8 cellular contexts compared by ENCODE assay signal in the genomic region with DNA sequence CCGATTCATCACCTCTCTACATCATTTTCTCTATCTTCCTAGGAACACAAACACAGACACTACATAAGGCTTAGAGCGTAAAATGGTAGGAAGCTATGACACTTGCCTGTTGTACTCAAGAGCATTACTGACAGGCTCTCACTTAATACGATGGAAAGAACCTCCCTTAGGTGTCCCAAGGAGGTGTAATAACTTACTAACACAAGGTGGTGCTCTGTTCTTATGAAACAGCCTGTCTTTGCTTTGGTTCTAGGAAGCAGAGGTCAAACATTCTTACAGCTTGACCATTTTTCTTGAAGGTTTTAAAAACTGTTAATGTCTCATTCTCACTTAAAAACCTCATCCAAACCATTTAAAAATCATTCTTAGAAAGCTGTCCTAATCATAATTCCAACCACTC.
DNase-seq lines count a peak whose midpoint lies in the region; ATAC-seq and TF ChIP-seq lines count a peak whose summit lies in the region.

No MANE protein-coding gene starts in this region.

- peaks cover 4% of the 10 kb centered on the region for H3K9me3 ChIP-seq in left ventricle myocardium inferior (replicated peaks)

- H3K27ac Mint-ChIP-seq in activated CD4-positive, alpha-beta T cell treated with anti-CD3 and anti-CD28 coated beads, Interleukin-2, amount 10 ng/mL, durations not matched to agents 7 days and 5 days = no peak overlapping the region

- peak; percentile 75 for TF ChIP-seq RAD21 in Ishikawa (IDR thresholded peaks at IDR 0.05; ENCODE audit: low read depth)

- peak; percentile 81 for ATAC-seq in GM21737 (IDR thresholded peaks at IDR 0.05; ENCODE audit: unreplicated experiment)

- CTCF ChIA-PET in activated CD4-positive, alpha-beta T cell treated with anti-CD3 and anti-CD28 coated beads, Interleukin-2, amount 10 ng/mL, durations not matched to agents 7 days and 5 days (lab: Charles Lee) = interaction anchor here (0.7 kb wide), 1 partner anchor 1685 kb away, joined by 4 read pairs; no protein-coding TSS in a partner anchor

- H3K27me3 Mint-ChIP-seq in activated CD4-positive, alpha-beta T cell treated with anti-CD3 and anti-CD28 coated beads, Interleukin-2, amount 10 ng/mL, durations not matched to agents 7 days and 5 days = no peaks in the 10 kb centered on the region

- H3K4me3 Mint-ChIP-seq in activated CD4-positive, alpha-beta T cell treated with anti-CD3 and anti-CD28 coated beads, Interleukin-2, amount 10 ng/mL, durations not matched to agents 7 days and 5 days = no peak overlapping the region

- no peaks in the 10 kb centered on the region for H3K27me3 ChIP-seq in left ventricle myocardium inferior (ENCODE audit: low read depth)

- no peaks in the 10 kb centered on the region for H3K4me1 Mint-ChIP-seq in activated CD4-positive, alpha-beta T cell treated with anti-CD3 and anti-CD28 coated beads, Interleukin-2, amount 10 ng/mL, durations not matched to agents 7 days and 5 days

- H3K36me3 ChIP-seq in left ventricle myocardium inferior = no peaks in the 10 kb centered on the region

- DNase-seq in GM12864 (ENCODE audit: low read depth) (peak; percentile 10), SKM-1 treated with dmso at 0.1 percent for 144 hours (lab: John Stamatoyannopoulos, UW; ENCODE audit: unreplicated experiment) (peak; percentile 62), left ventricle myocardium inferior (no peak), stromal cell of bone marrow (ENCODE audit: low read depth) (peak; percentile 54), NCI-H1694 (lab: John Stamatoyannopoulos, UW) (no peak)
- no peak for DNase-seq in activated CD4-positive, alpha-beta T cell treated with anti-CD3 and anti-CD28 coated beads, Interleukin-2, amount 10 ng/mL, durations not matched to agents 7 days and 5 days

- peak; percentile 40 for TF ChIP-seq CTCF in GM12864 (IDR thresholded peaks at IDR 0.05; ENCODE audit: low read depth, low read length, missing control alignments)
- peak; percentile 56 for TF ChIP-seq CTCF in left ventricle myocardium inferior (IDR thresholded peaks at IDR 0.05; ENCODE audit: borderline replicate concordance)

- H3K4me1 ChIP-seq in left ventricle myocardium inferior = no peaks in the 10 kb centered on the region

- H3K27ac ChIP-seq in left ventricle myocardium inferior (replicated peaks) = no peak overlapping the region

- POLR2A ChIA-PET in activated CD4-positive, alpha-beta T cell treated with anti-CD3 and anti-CD28 coated beads, Interleukin-2, amount 10 ng/mL, durations not matched to agents 7 days and 5 days (lab: Charles Lee) = no interaction called here

- no peaks in the 10 kb centered on the region for H3K9me3 Mint-ChIP-seq in activated CD4-positive, alpha-beta T cell treated with anti-CD3 and anti-CD28 coated beads, Interleukin-2, amount 10 ng/mL, durations not matched to agents 7 days and 5 days

- H3K4me3 ChIP-seq in GM12864 (ENCODE audit: low read depth, low read length) (no peak overlapping the region), left ventricle myocardium inferior (no peak overlapping the region)

- TF ChIP-seq EP300 in Ishikawa (IDR thresholded peaks at IDR 0.05; ENCODE audit: borderline replicate concordance) = no peak

- intact Hi-C loops in left ventricle myocardium inferior (cut with micrococcal nuclease) = loop anchor here (10.0 kb wide), 1 partner anchor 335 kb away; no protein-coding TSS in a partner anchor

- no peaks in the 10 kb centered on the region for H3K36me3 Mint-ChIP-seq in activated CD4-positive, alpha-beta T cell treated with anti-CD3 and anti-CD28 coated beads, Interleukin-2, amount 10 ng/mL, durations not matched to agents 7 days and 5 days (ENCODE audit: low read depth)

TF ChIP-seq in Ishikawa, 13 proteins besides CTCF, POLR2A, EP300 and RAD21:
- no peak for TF ChIP-seq TEAD4 (IDR thresholded peaks at IDR 0.05)
- TF ChIP-seq ZBTB7A (IDR thresholded peaks at IDR 0.05; ENCODE audit: low read depth) = no peak
- no peak for TF ChIP-seq TAF1 (IDR thresholded peaks at IDR 0.05; ENCODE audit: low read depth)
- TF ChIP-seq NFIC (IDR thresholded peaks at IDR 0.05) = no peak
- no peak for TF ChIP-seq YY1 (IDR thresholded peaks at IDR 0.05; ENCODE audit: low read depth)
- TF ChIP-seq TCF12 (IDR thresholded peaks at IDR 0.05; ENCODE audit: low read depth) = no peak
- no peak for TF ChIP-seq FOXM1 (IDR thresholded peaks at IDR 0.05; ENCODE audit: borderline replicate concordance, low read depth)
- no peak for TF ChIP-seq USF1 (IDR thresholded peaks at IDR 0.05)
- no peak for TF ChIP-seq EGR1 (IDR thresholded peaks at IDR 0.05)
- no peak for TF ChIP-seq CEBPB (IDR thresholded peaks at IDR 0.05)
- TF ChIP-seq, protein P1, sequence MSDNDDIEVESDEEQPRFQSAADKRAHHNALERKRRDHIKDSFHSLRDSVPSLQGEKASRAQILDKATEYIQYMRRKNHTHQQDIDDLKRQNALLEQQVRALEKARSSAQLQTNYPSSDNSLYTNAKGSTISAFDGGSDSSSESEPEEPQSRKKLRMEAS (IDR thresholded peaks at IDR 0.05) = no peak
- TF ChIP-seq CREB1 (IDR thresholded peaks at IDR 0.05; ENCODE audit: low read depth) = no peak

Comparison
In these comparisons a context has a peak if more than half of its experiments do, and no peak if none do; other contexts are left out.
1. DNase-seq: peak in GM12864 (single experiment), SKM-1 treated with dmso at 0.1 percent for 144 hours (single experiment) and stromal cell of bone marrow (single experiment); none in left ventricle myocardium inferior (single experiment), NCI-H1694 (single experiment) and activated CD4-positive, alpha-beta T cell treated with anti-CD3 and anti-CD28 coated beads, Interleukin-2, amount 10 ng/mL, durations not matched to agents 7 days and 5 days (single experiment).